9 cellular contexts compared by ENCODE assay signal in genomic region chr10:27258492-27258837, GRCh38. TPM values are rescaled to one million over a fixed set of nuclear protein-coding genes. Genes with fewer than 3 reads are reported as not detected.
DNase-seq lines count a peak whose midpoint lies in the region; ATAC-seq and TF ChIP-seq lines count a peak whose summit lies in the region.
"Had no signal": no experiment of that assay in that cellular context is flagged by ENCODE, and none has a peak within 500 bp of the region (broad histone marks: within the 10 kb centered on the region; RNA-seq: fewer than 3 reads in every experiment).

No MANE protein-coding gene starts in this region.

- H3K9me3 ChIP-seq in tibial artery = no peaks in the 10 kb centered on the region

- ATAC-seq in activated T-cell treated with anti-CD3 and anti-CD28 coated beads, Interleukin-2, amount 50 U/mL, for 72 hours (replicated peaks in 1 of 2) = no peak
- ATAC-seq: HCT116 had no signal

- H2BK15ac ChIP-seq in mesendoderm (replicated peaks; ENCODE audit: low read depth) = no peak overlapping the region

- H3K23ac ChIP-seq in mesendoderm (ENCODE audit: low read length) = no peak overlapping the region

- H3K36me3 ChIP-seq in mesendoderm (ENCODE audit: control insufficient read depth, insufficient read depth, low read length) (no peaks in the 10 kb centered on the region), tibial artery (no peaks in the 10 kb centered on the region)

- no peak for DNase-seq in activated T-cell treated with anti-CD3 and anti-CD28 coated beads, Interleukin-2, amount 50 U/mL, for 72 hours
- no peak for DNase-seq in activated T-cell treated with anti-CD3 and anti-CD28 coated beads, Interleukin-2, amount 50 U/mL, for 1 hour
- DNase-seq in chondrocyte (ENCODE audit: low spot score) (no peak), mesendoderm (no peak), tibial artery (no peak), posterior cingulate gyrus (no peak), NCI-H2227 treated with DMSO at 0.1 percent for 48 hours (lab: John Stamatoyannopoulos, UW) (no peak), NCI-H2107 (lab: John Stamatoyannopoulos, UW) (no peak)

- intact Hi-C loops in tibial artery (cut with DNase I; ENCODE audit: low total_unique reads) (no loop called here), posterior cingulate gyrus (cut with DNase I) (no loop called here)

- no peaks in the 10 kb centered on the region for H3K79me1 ChIP-seq in mesendoderm (ENCODE audit: low read length)

- no peak overlapping the region for H3K27ac Mint-ChIP-seq in activated T-cell treated with anti-CD3 and anti-CD28 coated beads, Interleukin-2, amount 50 U/mL, for 72 hours
- no peak overlapping the region for H3K27ac Mint-ChIP-seq in chondrocyte (ENCODE audit: unreplicated experiment)

- no peak overlapping the region for H4K8ac ChIP-seq in mesendoderm (ENCODE audit: low read depth, low read length)

- peak overlapping the region; percentile 83 to 91 for H3K4me3 Mint-ChIP-seq in activated T-cell treated with anti-CD3 and anti-CD28 coated beads, Interleukin-2, amount 50 U/mL, for 72 hours
- H3K4me3 Mint-ChIP-seq in chondrocyte (ENCODE audit: unreplicated experiment) = peak overlapping the region; percentile 81

- peak overlapping the region; percentile 81 for H3K56ac ChIP-seq in mesendoderm (ENCODE audit: low read length)

- no peaks in the 10 kb centered on the region for H3K9me3 Mint-ChIP-seq in activated T-cell treated with anti-CD3 and anti-CD28 coated beads, Interleukin-2, amount 50 U/mL, for 72 hours
- no peaks in the 10 kb centered on the region for H3K9me3 Mint-ChIP-seq in chondrocyte (ENCODE audit: low read depth)

- H3K4me1 Mint-ChIP-seq in activated T-cell treated with anti-CD3 and anti-CD28 coated beads, Interleukin-2, amount 50 U/mL, for 72 hours (ENCODE audit: low read depth) = peaks cover 30% of the 10 kb centered on the region
- H3K4me1 Mint-ChIP-seq in chondrocyte (ENCODE audit: low read depth) = peaks cover 11% of the 10 kb centered on the region

- no peaks in the 10 kb centered on the region for H3K79me2 ChIP-seq in mesendoderm (ENCODE audit: control insufficient read depth, insufficient read depth, low read length)

- H2BK120ac ChIP-seq in mesendoderm (ENCODE audit: low read depth, low read length) = no peak overlapping the region

- H3K4me2 ChIP-seq in mesendoderm (ENCODE audit: low read length) = peak overlapping the region; percentile 74

- H3K36me3 Mint-ChIP-seq in activated T-cell treated with anti-CD3 and anti-CD28 coated beads, Interleukin-2, amount 50 U/mL, for 72 hours (ENCODE audit: insufficient read depth in 2 of 2) = peaks cover 7 to 8% of the 10 kb centered on the region in 2 donors
- H3K36me3 Mint-ChIP-seq in chondrocyte (ENCODE audit: low read depth) = peaks cover 6% of the 10 kb centered on the region

- H2BK5ac ChIP-seq in mesendoderm (ENCODE audit: low read length) = no peak overlapping the region

- no peak overlapping the region for H2AK5ac ChIP-seq in mesendoderm (ENCODE audit: low read length)

- H3K4me3 ChIP-seq in mesendoderm (ENCODE audit: low read length) (peak overlapping the region; percentile 42), tibial artery (peak overlapping the region; percentile 41 to 56)

- WGBS in mesendoderm (ENCODE audit: extremely low coverage, insufficient coverage, low lambda C conversion rate) = no CpG with 5 or more reads among the region's 18 CpGs

- H3K4me1 ChIP-seq in mesendoderm (ENCODE audit: control insufficient read depth, low read depth, low read length) (no peaks in the 10 kb centered on the region), tibial artery (peaks cover 0 to 12% (median 9%) of the 10 kb centered on the region in 4 donors)

- H3K9ac ChIP-seq in mesendoderm (ENCODE audit: low read length) = peak overlapping the region; percentile 59

- H3K4ac ChIP-seq in mesendoderm (ENCODE audit: low read depth, low read length) = no peak overlapping the region

- no peak overlapping the region for H3K18ac ChIP-seq in mesendoderm (ENCODE audit: low read length)

- H3K27me3 ChIP-seq in mesendoderm (ENCODE audit: insufficient read depth, low read length, poor library complexity) = peaks cover 9% of the 10 kb centered on the region
- H3K27me3 ChIP-seq in tibial artery = peaks cover 0 to 54% of the 10 kb centered on the region in 2 donors

- H3K27me3 Mint-ChIP-seq in activated T-cell treated with anti-CD3 and anti-CD28 coated beads, Interleukin-2, amount 50 U/mL, for 72 hours (ENCODE audit: low read depth) = peaks cover 42% of the 10 kb centered on the region
- H3K27me3 Mint-ChIP-seq in chondrocyte (ENCODE audit: low read depth) = peaks cover 53% of the 10 kb centered on the region

- no peak overlapping the region for H4K5ac ChIP-seq in mesendoderm (ENCODE audit: low read length)

- H3K27ac ChIP-seq in mesendoderm (ENCODE audit: low read depth, low read length) (no peak overlapping the region), tibial artery (no peak overlapping the region)

- TF ChIP-seq CTCF in chondrocyte (IDR thresholded peaks at IDR 0.05) (no peak), tibial artery (IDR thresholded peaks at IDR 0.05) (no peak)

RNA-seq across cellular contexts. Expression of gene ACBD5, which starts 17.9 kb away (rescaled TPM):
- 10 to 100 TPM; 21.7 to 23.2 TPM for total RNA-seq in activated T-cell treated with anti-CD3 and anti-CD28 coated beads, Interleukin-2, amount 50 U/mL, for 72 hours
- 20.6 to 24.7 TPM (median 24.6 TPM) in 3 replicates for total RNA-seq in chondrocyte
- 6.8 TPM for polyA plus RNA-seq in mesendoderm (2013, experiment 1 of 2)
- 7.3 TPM for polyA plus RNA-seq in mesendoderm (2013, experiment 2 of 2)
